ENCODE assay signal across 1 cellular context in genomic region chr10:133396035-133396624, GRCh38.
TF ChIP-seq lines count a peak whose summit lies in the region.

No MANE protein-coding gene starts in this region.

TF ChIP-seq in HepG2, 621 proteins besides CTCF, POLR2A, EP300 and RAD21:
- TF ChIP-seq AGO2 (optimal IDR thresholded peaks at IDR 0.05; ENCODE audit: low read depth, low read length) (peak; percentile 25), KDM2A (CRISPR knock-in tag; IDR thresholded peaks at IDR 0.05; ENCODE audit: borderline replicate concordance, low read depth) (no peak), MEIS2 (CRISPR knock-in tag; IDR thresholded peaks at IDR 0.05) (no peak)
